ENCODE assay signal across 1 cellular context in genomic region chr18:12659904-12660605, GRCh38.
TF ChIP-seq lines count a peak whose summit lies in the region.

No MANE protein-coding gene starts in this region.

TF ChIP-seq in SK-N-SH treated with all-trans-retinoic acid at 6 μM for 48 hours, 23 proteins besides CTCF, POLR2A, EP300 and RAD21 (continued from another document):
- TF ChIP-seq ESRRG (CRISPR knock-in tag; IDR thresholded peaks at IDR 0.05) (no peak), GLIS3 (CRISPR knock-in tag; IDR thresholded peaks at IDR 0.05) (no peak)
TF ChIP-seq in SK-N-SH treated with all-trans-retinoic acid at 6 μM for 48 hours: peak in this region for 0.
